ENCODE assay signal across 17 cellular contexts in the genomic region with DNA sequence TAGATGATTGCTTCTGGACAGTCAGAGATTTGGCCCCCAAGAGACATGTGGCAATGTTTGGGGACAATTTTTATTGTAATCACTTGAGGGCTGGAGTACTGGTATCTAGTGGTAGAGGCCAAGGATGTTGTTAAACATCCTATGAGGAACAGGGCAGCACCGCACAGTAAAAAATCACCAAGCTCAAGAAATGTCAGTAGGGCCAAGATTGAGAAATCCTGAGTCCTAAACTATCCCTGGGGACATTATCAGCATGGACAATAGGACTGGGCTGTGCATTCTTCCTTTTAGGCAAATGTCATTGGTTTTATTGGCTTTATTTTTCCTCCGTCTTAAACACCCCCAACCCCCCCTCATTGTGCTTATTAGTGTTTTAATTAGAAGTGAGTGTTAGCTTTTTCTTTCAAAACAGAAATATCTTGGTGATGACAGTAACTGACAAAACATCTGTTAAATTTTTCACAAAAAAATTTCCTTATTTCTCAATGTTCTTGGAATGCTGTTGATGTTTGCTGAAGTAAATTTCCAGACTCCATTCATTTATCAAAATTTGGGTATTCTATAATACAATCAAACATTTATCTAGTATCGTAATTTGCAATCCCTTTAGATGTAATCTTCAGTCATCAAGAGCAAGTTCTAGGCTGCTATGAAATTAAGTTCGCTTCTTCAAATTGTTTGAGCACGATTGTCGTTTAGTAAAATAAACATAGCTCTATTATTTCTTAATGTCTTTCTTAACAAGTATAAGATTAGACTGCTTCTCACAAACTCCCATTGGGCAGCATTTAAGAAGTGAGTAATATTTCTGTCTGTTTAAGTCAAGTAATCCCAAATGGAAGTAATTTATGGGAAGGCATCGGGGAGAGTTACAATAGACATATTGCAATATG.
A peak's percentile ranks its signal among the peaks of the same experiment; 100 is the strongest.
DNase-seq lines count a peak whose midpoint lies in the region; ATAC-seq, FAIRE-seq and TF ChIP-seq lines count a peak whose summit lies in the region.
"Had no signal": no experiment of that assay in that cellular context is flagged by ENCODE, and none has a peak within 500 bp of the region (broad histone marks: within the 10 kb centered on the region; RNA-seq: fewer than 3 reads in every experiment).

No MANE protein-coding gene starts in this region.

- peak; percentile 30 for FAIRE-seq in islet of Langerhans (lab: Jason Lieb, UNC)
- FAIRE-seq: A204.1, H1 had no signal

- H3K36me3 ChIP-seq in endocrine pancreas (ENCODE audit: control insufficient read depth, insufficient read depth, low read length) (no peaks in the 10 kb centered on the region), mammary epithelial cell (ENCODE audit: insufficient read depth, low read length) (no peaks in the 10 kb centered on the region)
- H3K36me3 ChIP-seq: BLaER1 had no signal

- no peaks in the 10 kb centered on the region for H3K36me3 Mint-ChIP-seq in mesothelial cell of epicardium
- H3K36me3 Mint-ChIP-seq: CD14-positive monocyte; CD8-positive, alpha-beta T cell had no signal

- H3K27ac Mint-ChIP-seq in mesothelial cell of epicardium = no peak overlapping the region
- H3K27ac Mint-ChIP-seq: CD14-positive monocyte; CD8-positive, alpha-beta T cell had no signal

- peak; percentile 44 to 72 for ATAC-seq in left cardiac atrium
- ATAC-seq: CD8-positive, alpha-beta T cell had no signal

- no peaks in the 10 kb centered on the region for H3K9me3 ChIP-seq in endocrine pancreas (ENCODE audit: control insufficient read depth, low read length)
- peaks cover 5% of the 10 kb centered on the region for H3K9me3 ChIP-seq in mammary epithelial cell (replicated peaks; ENCODE audit: insufficient read depth, low read length)
- H3K9me3 ChIP-seq: BLaER1 had no signal

- TF ChIP-seq CTCF in mesothelial cell of epicardium (IDR thresholded peaks at IDR 0.05; ENCODE audit: unreplicated experiment) = no peak
- TF ChIP-seq CTCF in mammary epithelial cell (conservative IDR thresholded peaks at IDR 0.05 in 1 of 2, IDR thresholded peaks at IDR 0.05 in 1 of 2; ENCODE audit: extremely low read depth in 1 of 2, insufficient read depth in 1 of 2, low read depth in 1 of 2, low read length in 2 of 2) = no peak

- intact Hi-C loops in left cardiac atrium (cut with DNase I) (no loop called here), mammary epithelial cell (cut with micrococcal nuclease) (no loop called here)

- no peaks in the 10 kb centered on the region for H3K79me2 ChIP-seq in mammary epithelial cell (ENCODE audit: insufficient read depth, low read length)

- dilution Hi-C loops in mammary epithelial cell (cut with HindIII; ENCODE audit: low sequenced_read_pairs) = no loop called here

- no peak overlapping the region for H3K27ac ChIP-seq in mammary epithelial cell (ENCODE audit: insufficient read depth, low read depth, low read length)
- H3K27ac ChIP-seq: BLaER1 had no signal

- H3K27me3 ChIP-seq in endocrine pancreas (ENCODE audit: control insufficient read depth, insufficient read depth, low read length) (no peaks in the 10 kb centered on the region), mammary epithelial cell (ENCODE audit: insufficient read depth, low read length) (no peaks in the 10 kb centered on the region)
- H3K27me3 ChIP-seq: BLaER1 had no signal

- peaks cover 9% of the 10 kb centered on the region for H3K27me3 Mint-ChIP-seq in mesothelial cell of epicardium (ENCODE audit: low read depth)

- peak; percentile 1 for DNase-seq in AG08395 (ENCODE audit: low spot score)
- no peak for DNase-seq in left cardiac atrium
- no peak for DNase-seq in mesothelial cell of epicardium (ENCODE audit: low spot score in 2 of 2, unreplicated experiment in 2 of 2)
- DNase-seq in stimulated activated CD4-positive, alpha-beta T cell treated with anti-CD3 and anti-CD28 coated beads, Interleukin-4, amount 100 ng/mL, for 1 hour = no peak
- DNase-seq in mammary epithelial cell = no peak
- no peak for DNase-seq in activated CD4-positive, CD25-positive, alpha-beta regulatory T cell treated with anti-CD3 and anti-CD28 coated beads, Interleukin-2, amount 50 U/mL, for 72 hours
- DNase-seq: Calu3; CD8-positive, alpha-beta T cell; DMS79 treated with DMSO at 0.1 percent for 48 hours; GF-D8; H9 had no signal

- no peak overlapping the region for H3K4me3 Mint-ChIP-seq in mesothelial cell of epicardium
- H3K4me3 Mint-ChIP-seq: CD14-positive monocyte; CD8-positive, alpha-beta T cell; H9 had no signal

- BruUV-seq in mammary epithelial cell (replicated peaks; lab: Mats Ljungman, UMichigan) = no TSS peak

- H2AFZ ChIP-seq in mammary epithelial cell (ENCODE audit: low read depth, low read length) = no peak overlapping the region

- WGBS in mammary epithelial cell (ENCODE audit: low coverage, missing lambda C conversion rate) = 43% methylated on average over 7 of the region's 7 CpGs

- no peak overlapping the region for H3K4me2 ChIP-seq in mammary epithelial cell (ENCODE audit: insufficient read depth, low read depth, low read length)
- H3K4me2 ChIP-seq: BLaER1 had no signal

- H3K4me1 Mint-ChIP-seq in mesothelial cell of epicardium = peaks cover 8% of the 10 kb centered on the region
- H3K4me1 Mint-ChIP-seq: CD14-positive monocyte, H9 had no signal

- in situ Hi-C loops in mammary epithelial cell (cut with MboI; ENCODE audit: low sequenced_read_pairs in 2 of 2) = no loop called here

- peaks cover 10% of the 10 kb centered on the region for H3K9me3 Mint-ChIP-seq in mesothelial cell of epicardium

- H4K20me1 ChIP-seq in mammary epithelial cell (ENCODE audit: insufficient read depth, low read length) = no peaks in the 10 kb centered on the region
- H4K20me1 ChIP-seq: BLaER1 had no signal

- CTCF ChIA-PET in mammary epithelial cell (lab: Charles Lee; ENCODE audit: low non-redundant PET) = no interaction called here

- H3K4me3 ChIP-seq in endocrine pancreas (ENCODE audit: control insufficient read depth, insufficient read depth, low read length) (peak overlapping the region; percentile 18), mammary epithelial cell (replicated peaks in 1 of 3; ENCODE audit: insufficient read depth in 1 of 3, low read depth in 2 of 3, low read length in 3 of 3) (no peak overlapping the region)
- H3K4me3 ChIP-seq: BLaER1 had no signal

- no peak overlapping the region for H3K9ac ChIP-seq in endocrine pancreas (ENCODE audit: control insufficient read depth, insufficient read depth, low read length)
- H3K9ac ChIP-seq in mammary epithelial cell (ENCODE audit: insufficient read depth, low read length) = no peak overlapping the region
- H3K9ac ChIP-seq: BLaER1 had no signal

- peaks cover 10% of the 10 kb centered on the region for H3K4me1 ChIP-seq in endocrine pancreas (ENCODE audit: control insufficient read depth, insufficient read depth, low read length)
- no peaks in the 10 kb centered on the region for H3K4me1 ChIP-seq in mammary epithelial cell (ENCODE audit: insufficient read depth, low read length)
- H3K4me1 ChIP-seq: BLaER1 had no signal
